In the genomic region with DNA sequence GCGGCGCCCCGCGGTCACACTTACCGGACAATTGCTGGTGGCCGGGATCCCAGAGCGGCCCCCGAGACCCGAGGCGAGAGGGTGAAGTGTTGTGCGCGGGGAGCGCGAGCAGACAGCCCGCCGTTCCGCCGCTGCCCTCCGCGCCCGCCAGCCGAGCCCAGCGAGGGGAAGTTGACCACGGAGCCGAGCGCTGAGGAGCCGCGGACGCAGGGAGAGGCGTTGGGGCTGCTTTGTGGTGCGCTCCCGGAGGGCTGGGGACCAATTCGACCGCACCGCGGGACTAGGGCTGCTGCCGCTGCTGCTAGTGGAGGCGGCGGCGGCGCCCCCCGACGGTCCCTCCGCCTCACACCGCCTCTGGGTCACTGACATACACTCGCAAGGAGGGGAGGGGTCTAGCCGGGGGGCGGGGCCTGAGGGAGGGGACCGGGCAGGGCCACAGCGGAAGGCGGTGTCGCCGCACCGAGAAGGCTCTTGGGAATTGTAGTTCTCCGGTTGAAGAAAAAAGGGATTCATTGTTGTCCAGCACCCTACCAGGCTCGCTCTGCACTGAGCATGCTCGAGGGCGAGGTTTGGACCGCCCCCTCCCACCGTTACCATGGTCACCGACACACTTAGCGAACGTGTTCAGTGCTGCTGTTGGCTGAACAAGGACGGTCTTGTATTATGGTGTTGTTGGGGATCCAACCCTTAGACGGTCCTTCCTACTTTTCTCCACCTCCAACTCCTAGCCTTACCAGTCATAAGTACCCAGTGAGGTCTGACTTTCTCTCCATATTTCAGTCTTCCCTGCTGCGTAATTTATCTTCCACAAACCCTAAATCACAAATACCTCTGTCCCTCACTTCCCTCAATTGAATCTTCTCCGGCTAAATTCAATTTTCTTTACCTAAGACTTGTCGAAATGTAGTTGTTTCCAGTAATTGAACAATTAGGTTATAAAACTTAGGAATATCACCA, we compare ENCODE assay signal across 8 cellular contexts. TPM values are rescaled to one million over a fixed set of nuclear protein-coding genes. Genes with fewer than 3 reads are reported as not detected.
DNase-seq lines count a peak whose midpoint lies in the region; ATAC-seq and TF ChIP-seq lines count a peak whose summit lies in the region.

A gene with protein sequence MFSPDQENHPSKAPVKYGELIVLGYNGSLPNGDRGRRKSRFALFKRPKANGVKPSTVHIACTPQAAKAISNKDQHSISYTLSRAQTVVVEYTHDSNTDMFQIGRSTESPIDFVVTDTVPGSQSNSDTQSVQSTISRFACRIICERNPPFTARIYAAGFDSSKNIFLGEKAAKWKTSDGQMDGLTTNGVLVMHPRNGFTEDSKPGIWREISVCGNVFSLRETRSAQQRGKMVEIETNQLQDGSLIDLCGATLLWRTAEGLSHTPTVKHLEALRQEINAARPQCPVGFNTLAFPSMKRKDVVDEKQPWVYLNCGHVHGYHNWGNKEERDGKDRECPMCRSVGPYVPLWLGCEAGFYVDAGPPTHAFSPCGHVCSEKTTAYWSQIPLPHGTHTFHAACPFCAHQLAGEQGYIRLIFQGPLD (minus strand): TSS at position 364 of the 957 bp plus-strand sequence. CDS start 36,110 bp downstream, outside the sequence.

- TF ChIP-seq CTCF in osteoblast (IDR thresholded peaks at IDR 0.05; ENCODE audit: extremely low read depth, low read depth, low read length) (no peak), thoracic aorta (IDR thresholded peaks at IDR 0.05) (peak; percentile 32)

- ATAC-seq in HG02610 (IDR thresholded peaks at IDR 0.05; ENCODE audit: unreplicated experiment) (peak; percentile 81), SK-N-SH treated with all-trans-retinoic acid at 6 μM for 48 hours (peak; percentile 96), thoracic aorta (ENCODE audit: insufficient number of reproducible peaks, low FRiP score, low read depth) (peak; percentile 91)

- H3K27me3 Mint-ChIP-seq in activated naive CD4-positive, alpha-beta T cell treated with anti-CD3 and anti-CD28 coated beads, Interleukin-2, amount 50 U/mL, for 24 hours, result no peaks in the 10 kb centered on the region

- H2AFZ ChIP-seq in osteoblast (ENCODE audit: low read length), result peak within 1 kb of the TSS; percentile 86

- H3K36me3 ChIP-seq in osteoblast (ENCODE audit: insufficient read depth, low read length) (no peaks in the 10 kb centered on the region), thoracic aorta (no peaks in the 10 kb centered on the region)

- peak; percentile 94 for DNase-seq in NCI-H1092 (lab: John Stamatoyannopoulos, UW)
- peak; percentile 96 for DNase-seq in glomerular visceral epithelial cell (ENCODE audit: extremely low spot score)
- peak; percentile 94 for DNase-seq in osteoblast (ENCODE audit: insufficient read length, low spot score, missing footprints)
- peak; percentile 94 for DNase-seq in thoracic aorta (ENCODE audit: low spot score)

- TF ChIP-seq POLR2A in GM10847 (IDR thresholded peaks at IDR 0.05; ENCODE audit: extremely low read depth, insufficient read length), result peak; percentile 91

- H3K27ac ChIP-seq in osteoblast (ENCODE audit: low read depth, low read length), result peak within 1 kb of the TSS; percentile 67
- H3K27ac ChIP-seq in thoracic aorta, result peak within 1 kb of the TSS; percentile 94 to 96

- peak within 1 kb of the TSS; percentile 99 for H3K27ac Mint-ChIP-seq in activated naive CD4-positive, alpha-beta T cell treated with anti-CD3 and anti-CD28 coated beads, Interleukin-2, amount 50 U/mL, for 24 hours

- H3K4me1 Mint-ChIP-seq in activated naive CD4-positive, alpha-beta T cell treated with anti-CD3 and anti-CD28 coated beads, Interleukin-2, amount 50 U/mL, for 24 hours, result peaks cover 28% of the 10 kb centered on the region

- peaks cover 10% of the 10 kb centered on the region for H3K27me3 ChIP-seq in osteoblast (ENCODE audit: insufficient read depth, low read length)
- no peaks in the 10 kb centered on the region for H3K27me3 ChIP-seq in thoracic aorta (replicated peaks; ENCODE audit: insufficient read depth)

- peaks cover 14% of the 10 kb centered on the region for H3K79me2 ChIP-seq in osteoblast (ENCODE audit: insufficient read depth, low read length)

- H3K9me3 Mint-ChIP-seq in activated naive CD4-positive, alpha-beta T cell treated with anti-CD3 and anti-CD28 coated beads, Interleukin-2, amount 50 U/mL, for 24 hours, result no peaks in the 10 kb centered on the region

- H3K4me2 ChIP-seq in osteoblast (ENCODE audit: insufficient read depth, low read length), result peak within 1 kb of the TSS; percentile 91

- peak within 1 kb of the TSS; percentile 99 for H3K4me3 Mint-ChIP-seq in activated naive CD4-positive, alpha-beta T cell treated with anti-CD3 and anti-CD28 coated beads, Interleukin-2, amount 50 U/mL, for 24 hours

- H3K4me1 ChIP-seq in osteoblast (ENCODE audit: insufficient read depth, low read length), result peaks cover 9% of the 10 kb centered on the region
- H3K4me1 ChIP-seq in thoracic aorta (ENCODE audit: control insufficient read depth in 1 of 2, low read depth in 2 of 2), result peaks cover 15 to 29% of the 10 kb centered on the region in 2 donors

- no peaks in the 10 kb centered on the region for H3K9me3 ChIP-seq in osteoblast (ENCODE audit: low read depth, low read length)
- H3K9me3 ChIP-seq in thoracic aorta, result no peaks in the 10 kb centered on the region

- H3K36me3 Mint-ChIP-seq in activated naive CD4-positive, alpha-beta T cell treated with anti-CD3 and anti-CD28 coated beads, Interleukin-2, amount 50 U/mL, for 24 hours, result peaks cover 16% of the 10 kb centered on the region

- no peaks in the 10 kb centered on the region for H4K20me1 ChIP-seq in osteoblast (ENCODE audit: insufficient read depth, low read length)

- H3K4me3 ChIP-seq in osteoblast (ENCODE audit: insufficient read depth, low read length) (peak within 1 kb of the TSS; percentile 77), thoracic aorta (peak within 1 kb of the TSS; percentile 88)

TF ChIP-seq in SK-N-SH treated with all-trans-retinoic acid at 6 μM for 48 hours, 23 proteins besides CTCF, POLR2A, EP300 and RAD21:
- TF ChIP-seq ISL1 (CRISPR knock-in tag; IDR thresholded peaks at IDR 0.05) (no peak; the same call in 1 of the 2 replicates), ARNTL (CRISPR knock-in tag; IDR thresholded peaks at IDR 0.05; ENCODE audit: borderline replicate concordance, low read depth) (no peak), OSR1 (CRISPR knock-in tag; IDR thresholded peaks at IDR 0.05) (no peak), ZFP3 (CRISPR knock-in tag; IDR thresholded peaks at IDR 0.05) (0 out of 2 replicates have a peak, but pooled peaks have one; percentile 15)
- TF ChIP-seq, protein P1, sequence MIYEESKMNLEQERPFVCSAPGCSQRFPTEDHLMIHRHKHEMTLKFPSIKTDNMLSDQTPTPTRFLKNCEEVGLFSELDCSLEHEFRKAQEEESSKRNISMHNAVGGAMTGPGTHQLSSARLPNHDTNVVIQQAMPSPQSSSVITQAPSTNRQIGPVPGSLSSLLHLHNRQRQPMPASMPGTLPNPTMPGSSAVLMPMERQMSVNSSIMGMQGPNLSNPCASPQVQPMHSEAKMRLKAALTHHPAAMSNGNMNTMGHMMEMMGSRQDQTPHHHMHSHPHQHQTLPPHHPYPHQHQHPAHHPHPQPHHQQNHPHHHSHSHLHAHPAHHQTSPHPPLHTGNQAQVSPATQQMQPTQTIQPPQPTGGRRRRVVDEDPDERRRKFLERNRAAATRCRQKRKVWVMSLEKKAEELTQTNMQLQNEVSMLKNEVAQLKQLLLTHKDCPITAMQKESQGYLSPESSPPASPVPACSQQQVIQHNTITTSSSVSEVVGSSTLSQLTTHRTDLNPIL (CRISPR knock-in tag; IDR thresholded peaks at IDR 0.05; ENCODE audit: low read depth), result no peak

RNA-seq across cellular contexts. Expression of the gene that starts here (rescaled TPM):
- total RNA-seq in osteoblast, result 5.1 and 5.6 TPM in 2 replicates
- 10 to 100 TPM; 23.4 to 30.7 TPM for total RNA-seq in thoracic aorta

Comparison
In these comparisons a context has a peak if more than half of its experiments do, and no peak if none do; other contexts are left out.
1. Peak in every context shown above with its lines: DNase-seq, ATAC-seq, H3K4me3 ChIP-seq and H3K27ac ChIP-seq.